ENCODE assay signal across 8 cellular contexts in genomic region chr10:93475871-93476270, GRCh38. TPM values are rescaled to one million over a fixed set of nuclear protein-coding genes. Genes with fewer than 3 reads are reported as not detected.
DNase-seq lines count a peak whose midpoint lies in the region; ATAC-seq and TF ChIP-seq lines count a peak whose summit lies in the region.

No MANE protein-coding gene starts in this region.

- H3K4me3 ChIP-seq in endodermal cell (ENCODE audit: low read length) = no peak overlapping the region
- no peak overlapping the region for H3K4me3 ChIP-seq in naive thymus-derived CD4-positive, alpha-beta T cell (ENCODE audit: low read length)

- intact Hi-C loops in Calu3 (cut with micrococcal nuclease; ENCODE audit: unreplicated experiment) (loop anchor here (5.0 kb wide), 1 partner anchor 49 kb away; no protein-coding TSS in a partner anchor), posterior cingulate gyrus (cut with DNase I) (no loop called here)
- intact Hi-C loops in naive thymus-derived CD4-positive, alpha-beta T cell (cut with micrococcal nuclease) = no loop called here
- intact Hi-C loops in activated CD4-positive, alpha-beta memory T cell treated with anti-CD3 and anti-CD28 coated beads for 36 hours (cut with micrococcal nuclease) = no loop called here

- H3K4me3 Mint-ChIP-seq in Calu3 (ENCODE audit: low read depth, unreplicated experiment) = peak overlapping the region; percentile 36
- H3K4me3 Mint-ChIP-seq in endodermal cell = no peak overlapping the region
- no peak overlapping the region for H3K4me3 Mint-ChIP-seq in naive thymus-derived CD4-positive, alpha-beta T cell
- no peak overlapping the region for H3K4me3 Mint-ChIP-seq in activated CD4-positive, alpha-beta memory T cell treated with anti-CD3 and anti-CD28 coated beads for 36 hours

- H3K4me1 ChIP-seq in endodermal cell (ENCODE audit: control insufficient read depth, insufficient read depth, low read length) = peaks cover 9% of the 10 kb centered on the region
- no peaks in the 10 kb centered on the region for H3K4me1 ChIP-seq in naive thymus-derived CD4-positive, alpha-beta T cell (ENCODE audit: control insufficient read depth in 2 of 2, insufficient read depth in 2 of 2, low read length in 2 of 2)

- H3K36me3 Mint-ChIP-seq in Calu3 (ENCODE audit: insufficient read depth, unreplicated experiment) = peaks cover 92% of the 10 kb centered on the region
- peaks cover 4% of the 10 kb centered on the region for H3K36me3 Mint-ChIP-seq in endodermal cell (ENCODE audit: low read depth)
- H3K36me3 Mint-ChIP-seq in naive thymus-derived CD4-positive, alpha-beta T cell = no peaks in the 10 kb centered on the region
- H3K36me3 Mint-ChIP-seq in activated CD4-positive, alpha-beta memory T cell treated with anti-CD3 and anti-CD28 coated beads for 36 hours = peaks cover 5% of the 10 kb centered on the region

- 59% methylated on average over 2 of the region's 2 CpGs; no CpG with 5 or more reads in 1 of the 2 experiments for WGBS in endodermal cell (ENCODE audit: insufficient coverage in 1 of 2, insufficient read length in 1 of 2), 2 experiments

- DNase-seq in Calu3 = no peak
- DNase-seq in NCI-H460 (ENCODE audit: extremely low read depth, low read depth) = peak; percentile 63
- peak; percentile 28 for DNase-seq in endodermal cell
- DNase-seq in naive thymus-derived CD4-positive, alpha-beta T cell = no peak
- no peak for DNase-seq in posterior cingulate gyrus
- no peak for DNase-seq in activated CD4-positive, alpha-beta T cell treated with anti-CD3 and anti-CD28 coated beads for 1 hour
- no peak for DNase-seq in midbrain (lab: John Stamatoyannopoulos, UW)
- DNase-seq in activated CD4-positive, alpha-beta memory T cell treated with anti-CD3 and anti-CD28 coated beads for 36 hours = no peak

- H3K27me3 ChIP-seq in endodermal cell (ENCODE audit: control insufficient read depth, insufficient read depth, low read length, poor library complexity, severe bottlenecking) = no peaks in the 10 kb centered on the region
- H3K27me3 ChIP-seq in naive thymus-derived CD4-positive, alpha-beta T cell (ENCODE audit: control insufficient read depth in 2 of 2, insufficient read depth in 2 of 2, low read length in 2 of 2) = no peaks in the 10 kb centered on the region

- CTCF ChIA-PET in Calu3 (lab: Charles Lee) = interaction anchor here (0.6 to 1.3 kb wide), 5 partner anchors 10 to 38 kb away, joined by 3 to 12 read pairs (median 3); no protein-coding TSS in a partner anchor
- CTCF ChIA-PET in naive thymus-derived CD4-positive, alpha-beta T cell (lab: Charles Lee) = interaction anchor here (1.3 kb wide), 1 partner anchor 100 kb away, joined by 8 read pairs; no protein-coding TSS in a partner anchor
- CTCF ChIA-PET in activated CD4-positive, alpha-beta memory T cell treated with anti-CD3 and anti-CD28 coated beads for 36 hours (lab: Charles Lee) = interaction anchor here (1.1 to 2.9 kb wide), 2 partner anchors 36 to 99 kb away, joined by 3 to 20 read pairs; no protein-coding TSS in a partner anchor

- H3K36me3 ChIP-seq in endodermal cell (ENCODE audit: control insufficient read depth, insufficient read depth, low read length) = peaks cover 14% of the 10 kb centered on the region
- H3K36me3 ChIP-seq in naive thymus-derived CD4-positive, alpha-beta T cell (ENCODE audit: control insufficient read depth in 2 of 3, insufficient read depth in 3 of 3, low read length in 3 of 3) = no peaks in the 10 kb centered on the region

- BruUV-seq in Calu3 (replicated peaks; lab: Mats Ljungman, UMichigan) = no TSS peak

- peak overlapping the region; percentile 75 for H3K27ac Mint-ChIP-seq in Calu3 (ENCODE audit: unreplicated experiment)
- no peak overlapping the region for H3K27ac Mint-ChIP-seq in endodermal cell
- no peak overlapping the region for H3K27ac Mint-ChIP-seq in naive thymus-derived CD4-positive, alpha-beta T cell
- H3K27ac Mint-ChIP-seq in activated CD4-positive, alpha-beta memory T cell treated with anti-CD3 and anti-CD28 coated beads for 36 hours = no peak overlapping the region

- H3K9ac ChIP-seq in endodermal cell (ENCODE audit: extremely low read depth, low read length, poor library complexity, severe bottlenecking) = no peak overlapping the region

- no peak for TF ChIP-seq CTCF in Calu3 (IDR thresholded peaks at IDR 0.05; ENCODE audit: unreplicated experiment)
- TF ChIP-seq CTCF in endodermal cell (conservative IDR thresholded peaks at IDR 0.05) = no peak

- H3K27me3 Mint-ChIP-seq in Calu3 (ENCODE audit: unreplicated experiment) = no peaks in the 10 kb centered on the region
- peaks cover 3% of the 10 kb centered on the region for H3K27me3 Mint-ChIP-seq in endodermal cell (ENCODE audit: insufficient read depth)
- H3K27me3 Mint-ChIP-seq in naive thymus-derived CD4-positive, alpha-beta T cell = peaks cover 0 to 7% (median 2%) of the 10 kb centered on the region in 5 donors
- no peaks in the 10 kb centered on the region for H3K27me3 Mint-ChIP-seq in activated CD4-positive, alpha-beta memory T cell treated with anti-CD3 and anti-CD28 coated beads for 36 hours

- H3K27ac ChIP-seq in endodermal cell (ENCODE audit: low read depth, low read length) = no peak overlapping the region
- H3K27ac ChIP-seq in naive thymus-derived CD4-positive, alpha-beta T cell (ENCODE audit: low read depth, low read length) = no peak overlapping the region

- peaks cover 2% of the 10 kb centered on the region for H3K9me3 ChIP-seq in endodermal cell (ENCODE audit: control insufficient read depth, low read length)
- no peaks in the 10 kb centered on the region for H3K9me3 ChIP-seq in naive thymus-derived CD4-positive, alpha-beta T cell (ENCODE audit: control insufficient read depth in 2 of 3, low read length in 3 of 3)

- H3K4me1 Mint-ChIP-seq in Calu3 (ENCODE audit: low read depth, unreplicated experiment) (peaks cover 48% of the 10 kb centered on the region), endodermal cell (peaks cover 36% of the 10 kb centered on the region)
- H3K4me1 Mint-ChIP-seq in naive thymus-derived CD4-positive, alpha-beta T cell = peaks cover 0 to 5% (median 0%) of the 10 kb centered on the region in 7 donors
- peaks cover 18% of the 10 kb centered on the region for H3K4me1 Mint-ChIP-seq in activated CD4-positive, alpha-beta memory T cell treated with anti-CD3 and anti-CD28 coated beads for 36 hours (ENCODE audit: low read depth)

- POLR2A ChIA-PET in naive thymus-derived CD4-positive, alpha-beta T cell (lab: Charles Lee) = no interaction called here
- POLR2A ChIA-PET in activated CD4-positive, alpha-beta memory T cell treated with anti-CD3 and anti-CD28 coated beads for 36 hours (lab: Charles Lee) = no interaction called here

- peak; percentile 47 for ATAC-seq in naive thymus-derived CD4-positive, alpha-beta T cell

- H3K9me3 Mint-ChIP-seq in Calu3 (ENCODE audit: low read depth, unreplicated experiment) (no peaks in the 10 kb centered on the region), endodermal cell (no peaks in the 10 kb centered on the region)
- H3K9me3 Mint-ChIP-seq in naive thymus-derived CD4-positive, alpha-beta T cell = no peaks in the 10 kb centered on the region
- H3K9me3 Mint-ChIP-seq in activated CD4-positive, alpha-beta memory T cell treated with anti-CD3 and anti-CD28 coated beads for 36 hours = no peaks in the 10 kb centered on the region

RNA-seq across cellular contexts. Expression of gene MYOF, which starts 6.3 kb away (rescaled TPM):
- total RNA-seq in Calu3 (2022) (468 and 474 TPM in 2 replicates), endodermal cell (10 to 100 TPM; 37.4 to 93.8 TPM)
- total RNA-seq in NCI-H460 (2014; rRNA removed; shearing (Covaris generic)) = 369 and 488 TPM in 2 replicates
- polyA plus RNA-seq in NCI-H460 (2014; cell fraction: nucleus; rRNA removed) = 121 and 172 TPM in 2 replicates
- polyA plus RNA-seq in endodermal cell (2013, experiment 1 of 2) = 15.6 TPM
- 21.2 TPM for polyA plus RNA-seq in endodermal cell (2013, experiment 2 of 2)
- 10 to 100 TPM in 1 of 5 experiments, 1 to 10 TPM in 3, under 1 TPM in 1; 0.57 to 31.2 (median 1.5) TPM for total RNA-seq in naive thymus-derived CD4-positive, alpha-beta T cell
- not detected for polyA plus RNA-seq in naive thymus-derived CD4-positive, alpha-beta T cell
- 10 to 100 TPM; 49.3 to 49.7 TPM for total RNA-seq in activated CD4-positive, alpha-beta memory T cell treated with anti-CD3 and anti-CD28 coated beads for 36 hours

RNA-seq across cellular contexts. Expression of gene CEP55, which starts 20.5 kb away (rescaled TPM):
- total RNA-seq in Calu3 (2022) (46.9 and 52.2 TPM in 2 replicates), endodermal cell (10 to 100 TPM; 50.3 to 66.8 TPM)
- total RNA-seq in NCI-H460 (2014; rRNA removed; shearing (Covaris generic)) = 71.8 and 76.0 TPM in 2 replicates
- 69.7 and 69.9 TPM in 2 replicates for polyA plus RNA-seq in NCI-H460 (2014; cell fraction: nucleus; rRNA removed)
- 39.2 TPM for polyA plus RNA-seq in endodermal cell (2013, experiment 1 of 2)
- 45.6 TPM for polyA plus RNA-seq in endodermal cell (2013, experiment 2 of 2)
- total RNA-seq in naive thymus-derived CD4-positive, alpha-beta T cell = 10 to 100 TPM in 1 of 5 experiments, under 1 TPM in 1, not detected in 3; 0.54 to 48.6 TPM
- polyA plus RNA-seq in naive thymus-derived CD4-positive, alpha-beta T cell = not detected
- 10 to 100 TPM; 88.0 to 91.3 TPM for total RNA-seq in activated CD4-positive, alpha-beta memory T cell treated with anti-CD3 and anti-CD28 coated beads for 36 hours

Comparison
In these comparisons a context has a peak if more than half of its experiments do, and no peak if none do; other contexts are left out.
1. DNase-seq: peak in NCI-H460 (single experiment) and endodermal cell (single experiment); none in Calu3 (single experiment), naive thymus-derived CD4-positive, alpha-beta T cell (0 of 9), posterior cingulate gyrus (0 of 10), activated CD4-positive, alpha-beta T cell treated with anti-CD3 and anti-CD28 coated beads for 1 hour (single experiment), midbrain (single experiment) and activated CD4-positive, alpha-beta memory T cell treated with anti-CD3 and anti-CD28 coated beads for 36 hours (single experiment).